26 cellular contexts compared by ENCODE assay signal in genomic region chr1:10295471-10296085, GRCh38.
A peak's percentile ranks its signal among the peaks of the same experiment; 100 is the strongest.
DNase-seq lines count a peak whose midpoint lies in the region; TF ChIP-seq lines count a peak whose summit lies in the region.
"Had no signal": no experiment of that assay in that cellular context is flagged by ENCODE, and none has a peak within 500 bp of the region (broad histone marks: within the 10 kb centered on the region; RNA-seq: fewer than 3 reads in every experiment).

No MANE protein-coding gene starts in this region.

- H3K4me1 Mint-ChIP-seq in endodermal cell (peaks cover 9% of the 10 kb centered on the region), nephron progenitor cell (no peaks in the 10 kb centered on the region), mesothelial cell of epicardium (no peaks in the 10 kb centered on the region)
- H3K4me1 Mint-ChIP-seq: activated naive CD8-positive, alpha-beta T cell treated with anti-CD3 and anti-CD28 coated beads for 36 hours; T-cell had no signal

- TF ChIP-seq CTCF in endodermal cell (conservative IDR thresholded peaks at IDR 0.05) (no peak), nephron progenitor cell (IDR thresholded peaks at IDR 0.05) (no peak), mesothelial cell of epicardium (IDR thresholded peaks at IDR 0.05; ENCODE audit: unreplicated experiment) (no peak)

- DNase-seq in endodermal cell (no peak), nephron progenitor cell (no peak), HuH-7 (ENCODE audit: low spot score) (no peak), mesothelial cell of epicardium (ENCODE audit: low spot score in 2 of 2, unreplicated experiment in 2 of 2) (no peak), Kasumi-1 (lab: John Stamatoyannopoulos, UW) (no peak), DMS 273 treated with DMSO at 0.1 percent for 48 hours (lab: John Stamatoyannopoulos, UW) (no peak)
- DNase-seq: activated CD4-positive, CD25-positive, alpha-beta regulatory T cell treated with anti-CD3 and anti-CD28 coated beads, Interleukin-2, amount 50 U/mL, for 72 hours; activated CD8-positive, alpha-beta T cell treated with anti-CD3 and anti-CD28 coated beads for 36 hours; activated effector memory CD4-positive, alpha-beta T cell treated with Interleukin-2 at 50 U/mL for 16 hours; activated naive CD8-positive, alpha-beta T cell treated with anti-CD3 and anti-CD28 coated beads for 36 hours; body of pancreas; CD4-positive, alpha-beta T cell; DMS153; KBM-7; kidney glomerular epithelial cell; NCI-H1436; NCI-H524; NK-92 treated with Interleukin-12 subunit alpha and Interleukin-12 subunit beta, amount 100 ng/mL, for 24 hours; PC-9; SHP77; T-cell; upper lobe of left lung had no signal

- H3K4me3 Mint-ChIP-seq in endodermal cell (no peak overlapping the region), nephron progenitor cell (no peak overlapping the region), mesothelial cell of epicardium (no peak overlapping the region)
- H3K4me3 Mint-ChIP-seq: activated CD8-positive, alpha-beta T cell treated with anti-CD3 and anti-CD28 coated beads for 36 hours; activated naive CD8-positive, alpha-beta T cell treated with anti-CD3 and anti-CD28 coated beads for 36 hours; CD4-positive, alpha-beta T cell; T-cell had no signal

- H3K4me1 ChIP-seq in endodermal cell (ENCODE audit: control insufficient read depth, insufficient read depth, low read length) (peaks cover 5% of the 10 kb centered on the region), skeletal muscle tissue (ENCODE audit: control insufficient read depth in 3 of 3, insufficient read depth in 3 of 3, low read length in 3 of 3) (peaks cover 0 to 3% (median 0%) of the 10 kb centered on the region in 3 donors)
- H3K4me1 ChIP-seq: body of pancreas had no signal

- H3K36me3 ChIP-seq in endodermal cell (ENCODE audit: control insufficient read depth, insufficient read depth, low read length): peaks cover 87% of the 10 kb centered on the region
- H3K36me3 ChIP-seq in skeletal muscle tissue (ENCODE audit: control insufficient read depth in 3 of 3, insufficient read depth in 3 of 3, low read length in 3 of 3): peaks cover 35 to 69% (median 62%) of the 10 kb centered on the region in 3 donors

- H3K9me3 ChIP-seq in endodermal cell (ENCODE audit: control insufficient read depth, low read length) (no peaks in the 10 kb centered on the region), skeletal muscle tissue (ENCODE audit: control insufficient read depth in 3 of 3, low read length in 3 of 3) (no peaks in the 10 kb centered on the region)
- H3K9me3 ChIP-seq: body of pancreas, upper lobe of left lung had no signal

- H3K27me3 Mint-ChIP-seq in endodermal cell (ENCODE audit: insufficient read depth): no peaks in the 10 kb centered on the region
- peaks cover 3% of the 10 kb centered on the region for H3K27me3 Mint-ChIP-seq in nephron progenitor cell (ENCODE audit: low read depth, poor library complexity)
- H3K27me3 Mint-ChIP-seq in mesothelial cell of epicardium (ENCODE audit: low read depth): no peaks in the 10 kb centered on the region
- H3K27me3 Mint-ChIP-seq: activated CD8-positive, alpha-beta T cell treated with anti-CD3 and anti-CD28 coated beads for 36 hours; activated naive CD8-positive, alpha-beta T cell treated with anti-CD3 and anti-CD28 coated beads for 36 hours; CD4-positive, alpha-beta T cell; T-cell had no signal

- WGBS in endodermal cell (ENCODE audit: insufficient coverage in 1 of 2, insufficient read length in 1 of 2), 2 experiments: 94 to 100% methylated on average over 1 to 6 of the region's 6 CpGs

- H3K9me3 Mint-ChIP-seq in endodermal cell (no peaks in the 10 kb centered on the region), nephron progenitor cell (no peaks in the 10 kb centered on the region), mesothelial cell of epicardium (no peaks in the 10 kb centered on the region)
- H3K9me3 Mint-ChIP-seq: activated CD8-positive, alpha-beta T cell treated with anti-CD3 and anti-CD28 coated beads for 36 hours; activated naive CD8-positive, alpha-beta T cell treated with anti-CD3 and anti-CD28 coated beads for 36 hours; CD4-positive, alpha-beta T cell; T-cell had no signal

- H3K27ac ChIP-seq in angular gyrus (ENCODE audit: low read depth, low read length) (peak overlapping the region; percentile 92), endodermal cell (ENCODE audit: low read depth, low read length) (peak overlapping the region; percentile 97), skeletal muscle tissue (ENCODE audit: low read depth, low read length) (peak overlapping the region; percentile 21)
- H3K27ac ChIP-seq: body of pancreas, coronary artery, PC-9, upper lobe of left lung had no signal

- H3K27me3 ChIP-seq in endodermal cell (ENCODE audit: control insufficient read depth, insufficient read depth, low read length, poor library complexity, severe bottlenecking) (no peaks in the 10 kb centered on the region), skeletal muscle tissue (ENCODE audit: control insufficient read depth in 3 of 3, insufficient read depth in 3 of 3, low read length in 3 of 3) (no peaks in the 10 kb centered on the region)
- H3K27me3 ChIP-seq: body of pancreas, upper lobe of left lung had no signal

- no peak overlapping the region for H3K9ac ChIP-seq in endodermal cell (ENCODE audit: extremely low read depth, low read length, poor library complexity, severe bottlenecking)
- H3K9ac ChIP-seq in skeletal muscle tissue (ENCODE audit: low read depth in 1 of 3, low read length in 3 of 3): no peak overlapping the region

- peak overlapping the region; percentile 75 for H3K27ac Mint-ChIP-seq in endodermal cell
- peak overlapping the region; percentile 51 for H3K27ac Mint-ChIP-seq in nephron progenitor cell
- no peak overlapping the region for H3K27ac Mint-ChIP-seq in mesothelial cell of epicardium
- H3K27ac Mint-ChIP-seq: activated CD8-positive, alpha-beta T cell treated with anti-CD3 and anti-CD28 coated beads for 36 hours; activated naive CD8-positive, alpha-beta T cell treated with anti-CD3 and anti-CD28 coated beads for 36 hours; CD4-positive, alpha-beta T cell; T-cell had no signal

- H3K36me3 Mint-ChIP-seq in endodermal cell (ENCODE audit: low read depth) (peaks cover 64% of the 10 kb centered on the region), nephron progenitor cell (ENCODE audit: low read depth) (peaks cover 63% of the 10 kb centered on the region), mesothelial cell of epicardium (peaks cover 42% of the 10 kb centered on the region)

- H3K4me3 ChIP-seq in endodermal cell (ENCODE audit: low read length): no peak overlapping the region
- no peak overlapping the region for H3K4me3 ChIP-seq in skeletal muscle tissue (ENCODE audit: low read length in 3 of 3)
- H3K4me3 ChIP-seq: body of pancreas, coronary artery, lung, PC-9, upper lobe of left lung had no signal

Comparison
In these comparisons a context has a peak if more than half of its experiments do, and no peak if none do; other contexts are left out.
1. H3K27ac ChIP-seq: peak in every context shown above with its lines; median percentile 97 in endodermal cell; 92 in angular gyrus; 21 in skeletal muscle tissue.